16 cellular contexts compared by ENCODE assay signal in genomic region chr2:102053096-102053495, GRCh38.
DNase-seq lines count a peak whose midpoint lies in the region; ATAC-seq and TF ChIP-seq lines count a peak whose summit lies in the region.
"Had no signal": no experiment of that assay in that cellular context is flagged by ENCODE, and none has a peak within 500 bp of the region (broad histone marks: within the 10 kb centered on the region; RNA-seq: fewer than 3 reads in every experiment).

No MANE protein-coding gene starts in this region.

- H3K36me3 Mint-ChIP-seq in chondrocyte (ENCODE audit: low read depth), result no peaks in the 10 kb centered on the region
- H3K36me3 Mint-ChIP-seq: type B pancreatic cell had no signal

- peaks cover 70% of the 10 kb centered on the region for H3K4me1 Mint-ChIP-seq in chondrocyte (ENCODE audit: low read depth)

- DNase-seq in HL-60 (ENCODE audit: low read depth in 1 of 2, low spot score in 1 of 2) (peak; percentile 63 to 77), SKM-1 (lab: John Stamatoyannopoulos, UW; ENCODE audit: unreplicated experiment) (peak; percentile 73), right lobe of liver (peak in 1 of 3 donors; percentile 35), NCI-H524 treated with DMSO at 0.1 percent for 48 hours (lab: John Stamatoyannopoulos, UW) (no peak), occipital lobe (lab: John Stamatoyannopoulos, UW) (no peak), chondrocyte (ENCODE audit: low spot score) (no peak)
- DNase-seq: NCI-H1092; NCI-H2081 treated with DMSO at 0.1 percent for 48 hours; NCI-H510A; OCI-M1; stimulated activated CD4-positive, alpha-beta T cell treated with anti-CD3 and anti-CD28 coated beads, Interleukin-12 subunit alpha, Interleukin-12 subunit beta, amount 100 ng/mL, for 4 hours; T1000 had no signal

- no peaks in the 10 kb centered on the region for H3K36me3 ChIP-seq in right lobe of liver
- H3K36me3 ChIP-seq in subcutaneous abdominal adipose tissue (ENCODE audit: control insufficient read depth in 5 of 5, insufficient read depth in 5 of 5, low read length in 5 of 5), result no peaks in the 10 kb centered on the region

- 70% methylated on average over 8 of the region's 8 CpGs for WGBS in right lobe of liver (ENCODE audit: insufficient coverage, low coverage, low lambda C conversion rate, missing lambda C conversion rate)

- no peaks in the 10 kb centered on the region for H3K27me3 ChIP-seq in HL-60 (ENCODE audit: insufficient read depth, poor library complexity, severe bottlenecking)
- H3K27me3 ChIP-seq in right lobe of liver, result no peaks in the 10 kb centered on the region
- H3K27me3 ChIP-seq in subcutaneous abdominal adipose tissue (ENCODE audit: control insufficient read depth in 5 of 5, insufficient read depth in 4 of 5, low read length in 5 of 5), result no peaks in the 10 kb centered on the region

- no peak overlapping the region for H3K27ac Mint-ChIP-seq in chondrocyte (ENCODE audit: unreplicated experiment)
- H3K27ac Mint-ChIP-seq: activated T-helper 1 cell treated with anti-CD3 and anti-CD28 coated beads, Interleukin-12 subunit alpha, Interleukin-12 subunit beta, Interleukin-2, Interleukin-4 antibody, amounts not matched to agents 30 ng/mL and 10 ng/mL and 1 ng/mL, durations not matched to agents 14 hours and 24 hours and 36 hours; type B pancreatic cell had no signal

- H3K27ac ChIP-seq in HL-60 (replicated peaks) (peak overlapping the region; percentile 76), right lobe of liver (peak overlapping the region in 2 of 3 donors; percentile 4 to 21), subcutaneous abdominal adipose tissue (ENCODE audit: low read depth, low read length) (peak overlapping the region; percentile 89)
- H3K27ac ChIP-seq: GM23248 had no signal

- intact Hi-C loops in right lobe of liver (cut with DNase I), result no loop called here

- H3K27me3 Mint-ChIP-seq in chondrocyte (ENCODE audit: low read depth), result no peaks in the 10 kb centered on the region

- H3K9me3 Mint-ChIP-seq in chondrocyte (ENCODE audit: low read depth), result no peaks in the 10 kb centered on the region
- H3K9me3 Mint-ChIP-seq: activated T-helper 1 cell treated with anti-CD3 and anti-CD28 coated beads, Interleukin-12 subunit alpha, Interleukin-12 subunit beta, Interleukin-2, Interleukin-4 antibody, amounts not matched to agents 30 ng/mL and 10 ng/mL and 1 ng/mL, durations not matched to agents 14 hours and 24 hours and 36 hours had no signal

- no peaks in the 10 kb centered on the region for H3K9me3 ChIP-seq in right lobe of liver
- H3K9me3 ChIP-seq in subcutaneous abdominal adipose tissue (ENCODE audit: control insufficient read depth in 5 of 5, low read length in 5 of 5), result no peaks in the 10 kb centered on the region

- H3K4me1 ChIP-seq in right lobe of liver (peaks cover 0 to 54% (median 13%) of the 10 kb centered on the region in 4 donors), subcutaneous abdominal adipose tissue (ENCODE audit: control insufficient read depth in 5 of 5, insufficient read depth in 5 of 5, low read length in 5 of 5) (peaks cover 18 to 59% (median 55%) of the 10 kb centered on the region in 5 donors)

- H3K4me3 Mint-ChIP-seq in chondrocyte (ENCODE audit: unreplicated experiment), result no peak overlapping the region
- H3K4me3 Mint-ChIP-seq: activated T-helper 1 cell treated with anti-CD3 and anti-CD28 coated beads, Interleukin-12 subunit alpha, Interleukin-12 subunit beta, Interleukin-2, Interleukin-4 antibody, amounts not matched to agents 30 ng/mL and 10 ng/mL and 1 ng/mL, durations not matched to agents 14 hours and 24 hours and 36 hours; type B pancreatic cell had no signal

- H3K9ac ChIP-seq in subcutaneous abdominal adipose tissue (ENCODE audit: low read length in 5 of 5), result peak overlapping the region in 2 of 5 donors; percentile 15 to 67
- H3K9ac ChIP-seq: GM23248 had no signal

- no peak overlapping the region for H3K4me3 ChIP-seq in HL-60 (replicated peaks; ENCODE audit: insufficient read depth, low read length)
- H3K4me3 ChIP-seq in right lobe of liver, result no peak overlapping the region
- H3K4me3 ChIP-seq in subcutaneous abdominal adipose tissue (ENCODE audit: low read depth in 1 of 5, low read length in 5 of 5), result no peak overlapping the region
- H3K4me3 ChIP-seq: GM23248 had no signal

- TF ChIP-seq POLR2A in right lobe of liver (IDR thresholded peaks at IDR 0.05), result no peak

- no peak for ATAC-seq in right lobe of liver

- TF ChIP-seq CTCF in HL-60 (IDR thresholded peaks at IDR 0.05; ENCODE audit: insufficient read depth, low read length), result no peak
- no peak for TF ChIP-seq CTCF in right lobe of liver (IDR thresholded peaks at IDR 0.05)
- TF ChIP-seq CTCF in chondrocyte (IDR thresholded peaks at IDR 0.05), result no peak

Comparison
In these comparisons a context has a peak if more than half of its experiments do, and no peak if none do; other contexts are left out.
1. DNase-seq: peak in HL-60 (2 of 2) and SKM-1 (single experiment); none in NCI-H524 treated with DMSO at 0.1 percent for 48 hours (single experiment), occipital lobe (single experiment) and chondrocyte (single experiment).
2. H3K27ac ChIP-seq: peak in every context shown above with its lines; median percentile 89 in subcutaneous abdominal adipose tissue; 76 in HL-60; 12 in right lobe of liver.